ENCODE assay signal across 36 cellular contexts in genomic region chr20:3705491-3705969, GRCh38. TPM values are rescaled to one million over a fixed set of nuclear protein-coding genes. Genes with fewer than 3 reads are reported as not detected.
"Had no signal": no experiment of that assay in that cellular context is flagged by ENCODE, and none has a peak within 500 bp of the region (broad histone marks: within the 10 kb centered on the region; RNA-seq: fewer than 3 reads in every experiment).

No MANE protein-coding gene starts in this region.

- H3K27ac ChIP-seq: coronary artery, esophagus squamous epithelium, heart right ventricle, ovary, psoas muscle, sigmoid colon, stomach, testis, tibial artery had no signal

- H3K4me1 Mint-ChIP-seq: immature natural killer cell, nephron progenitor cell had no signal

- H3K36me3 Mint-ChIP-seq: immature natural killer cell; naive thymus-derived CD8-positive, alpha-beta T cell; stimulated activated effector memory CD8-positive, alpha-beta T cell treated with anti-CD3 and anti-CD28 coated beads, Interleukin-12 subunit alpha, Interleukin-12 subunit beta, amount 100 ng/mL, for 72 hours; type B pancreatic cell had no signal

- ATAC-seq: effector memory CD8-positive, alpha-beta T cell; heart right ventricle; left ventricle myocardium superior; naive thymus-derived CD8-positive, alpha-beta T cell; psoas muscle; right cardiac atrium; stimulated activated effector memory CD8-positive, alpha-beta T cell treated with anti-CD3 and anti-CD28 coated beads, Interleukin-12 subunit alpha, Interleukin-12 subunit beta, amount 100 ng/mL, for 72 hours had no signal

- H3K36me3 ChIP-seq: esophagus squamous epithelium, ovary, sigmoid colon, stomach, tibial artery had no signal

- H3K27ac Mint-ChIP-seq: effector memory CD8-positive, alpha-beta T cell; immature natural killer cell; nephron progenitor cell; stimulated activated effector memory CD8-positive, alpha-beta T cell treated with anti-CD3 and anti-CD28 coated beads, Interleukin-12 subunit alpha, Interleukin-12 subunit beta, amount 100 ng/mL, for 72 hours; type B pancreatic cell had no signal

- H3K27me3 ChIP-seq: esophagus squamous epithelium, heart right ventricle, ovary, sigmoid colon, stomach, testis, tibial artery had no signal

- H3K4me1 ChIP-seq: testis had no signal

- FAIRE-seq: endometrium, keratinocyte had no signal

- DNase-seq: dermis blood vessel endothelial cell; effector memory CD8-positive, alpha-beta T cell; erythroblast; esophagus squamous epithelium; foreskin melanocyte; glutamatergic neuron; heart right ventricle; hippocampal formation; immature natural killer cell; left ventricle myocardium superior; mesenchymal stem cell; midbrain; nephron progenitor cell; occipital lobe; ovary; sigmoid colon; stimulated activated CD4-positive, alpha-beta T cell treated with anti-CD3 and anti-CD28 coated beads, Interleukin-2, amount 100 ng/mL, for 24 hours; stimulated activated CD4-positive, alpha-beta T cell treated with anti-CD3 and anti-CD28 coated beads, Interleukin-4, amount 100 ng/mL, for 24 hours; stimulated activated naive CD4-positive, alpha-beta T cell treated with Interleukin-2 at 50 U/mL for 16 hours; stomach; testis; tibial artery had no signal

- H3K9me3 ChIP-seq: esophagus squamous epithelium, heart right ventricle, ovary, psoas muscle, sigmoid colon, stomach, testis, tibial artery had no signal

- H3K9me3 Mint-ChIP-seq: effector memory CD8-positive, alpha-beta T cell; immature natural killer cell; naive thymus-derived CD8-positive, alpha-beta T cell; nephron progenitor cell; stimulated activated effector memory CD8-positive, alpha-beta T cell treated with anti-CD3 and anti-CD28 coated beads, Interleukin-12 subunit alpha, Interleukin-12 subunit beta, amount 100 ng/mL, for 72 hours; type B pancreatic cell had no signal

- H3K4me3 ChIP-seq: coronary artery, esophagus squamous epithelium, heart right ventricle, ovary, psoas muscle, sigmoid colon, stomach, testis, tibial artery had no signal

- H3K4me3 Mint-ChIP-seq: effector memory CD8-positive, alpha-beta T cell; immature natural killer cell; naive thymus-derived CD8-positive, alpha-beta T cell; nephron progenitor cell; stimulated activated effector memory CD8-positive, alpha-beta T cell treated with anti-CD3 and anti-CD28 coated beads, Interleukin-12 subunit alpha, Interleukin-12 subunit beta, amount 100 ng/mL, for 72 hours; type B pancreatic cell had no signal

RNA-seq across cellular contexts. Expression of gene SIGLEC1, which starts 6.9 kb away (rescaled TPM):
- total RNA-seq: dermis blood vessel endothelial cell, lung microvascular endothelial cell, renal cortical epithelial cell had no signal
- polyA plus RNA-seq: keratinocyte; naive thymus-derived CD8-positive, alpha-beta T cell had no signal

RNA-seq across cellular contexts. Expression of gene ADAM33, which starts 23.7 kb away (rescaled TPM):
- total RNA-seq: naive thymus-derived CD8-positive, alpha-beta T cell had no signal
- polyA plus RNA-seq: immature natural killer cell; keratinocyte; naive thymus-derived CD8-positive, alpha-beta T cell had no signal

RNA-seq across cellular contexts. Expression of gene HSPA12B, which starts 27.0 kb away (rescaled TPM):
- total RNA-seq: naive thymus-derived CD8-positive, alpha-beta T cell; renal cortical epithelial cell had no signal
- polyA plus RNA-seq: keratinocyte had no signal

RNA-seq across cellular contexts. Expression of gene GFRA4, which starts 42.3 kb away (rescaled TPM):
- total RNA-seq: dermis blood vessel endothelial cell; esophagus squamous epithelium; heart right ventricle; left ventricle myocardium superior; lung microvascular endothelial cell; mucosa of gallbladder; naive thymus-derived CD8-positive, alpha-beta T cell; occipital lobe; ovary; psoas muscle; renal cortical epithelial cell; right cardiac atrium; sigmoid colon; skeletal muscle tissue; stomach; subcutaneous adipose tissue; urinary bladder had no signal
- polyA plus RNA-seq: heart right ventricle; immature natural killer cell; keratinocyte; naive thymus-derived CD8-positive, alpha-beta T cell; psoas muscle; right cardiac atrium; sigmoid colon; stomach; urinary bladder had no signal
